In genomic region chr16:47523342-47524006, GRCh38 we compare ENCODE assay signal across 9 cellular contexts.
DNase-seq lines count a peak whose midpoint lies in the region; ATAC-seq and TF ChIP-seq lines count a peak whose summit lies in the region.
"Had no signal": no experiment of that assay in that cellular context is flagged by ENCODE, and none has a peak within 500 bp of the region (broad histone marks: within the 10 kb centered on the region; RNA-seq: fewer than 3 reads in every experiment).

No MANE protein-coding gene starts in this region.

- H3K14ac ChIP-seq in mesenchymal stem cell (ENCODE audit: low read length in 2 of 2): no peak overlapping the region

- H2AK5ac ChIP-seq in mesenchymal stem cell (ENCODE audit: low read length, severe bottlenecking): no peak overlapping the region

- H2BK12ac ChIP-seq in mesenchymal stem cell (ENCODE audit: low read length in 2 of 2): no peak overlapping the region

- peaks cover 2% of the 10 kb centered on the region for H3K9me3 Mint-ChIP-seq in activated naive CD4-positive, alpha-beta T cell treated with anti-CD3 and anti-CD28 coated beads, Interleukin-2, amount 10 ng/mL, durations not matched to agents 7 days and 5 days
- H3K9me3 Mint-ChIP-seq in activated naive CD4-positive, alpha-beta T cell treated with anti-CD3 and anti-CD28 coated beads, Interleukin-2, amount 50 U/mL, for 72 hours: peaks cover 0 to 3% of the 10 kb centered on the region in 2 donors
- peaks cover 4% of the 10 kb centered on the region for H3K9me3 Mint-ChIP-seq in activated CD4-positive, alpha-beta memory T cell treated with anti-CD3 and anti-CD28 coated beads, Interleukin-2, amount 10 ng/mL, durations not matched to agents 7 days and 5 days

- peaks cover 11% of the 10 kb centered on the region for H3K79me1 ChIP-seq in mesenchymal stem cell (replicated peaks; ENCODE audit: low read length, poor library complexity, severe bottlenecking)

- ATAC-seq in activated naive CD4-positive, alpha-beta T cell treated with anti-CD3 and anti-CD28 coated beads, Interleukin-2, amount 50 U/mL, for 72 hours: no peak
- ATAC-seq in HG02973 (IDR thresholded peaks at IDR 0.05; ENCODE audit: unreplicated experiment): peak; percentile 99

- H3K23ac ChIP-seq in mesenchymal stem cell (ENCODE audit: low read length in 2 of 2): no peak overlapping the region

- no peaks in the 10 kb centered on the region for H3K27me3 Mint-ChIP-seq in activated naive CD4-positive, alpha-beta T cell treated with anti-CD3 and anti-CD28 coated beads, Interleukin-2, amount 10 ng/mL, durations not matched to agents 7 days and 5 days
- H3K27me3 Mint-ChIP-seq in activated CD4-positive, alpha-beta memory T cell treated with anti-CD3 and anti-CD28 coated beads, Interleukin-2, amount 10 ng/mL, durations not matched to agents 7 days and 5 days: no peaks in the 10 kb centered on the region

- H3K27ac ChIP-seq in spleen: peak overlapping the region in 5 of 8 donors; percentile 35 to 49 (median 40)
- H3K27ac ChIP-seq in mesenchymal stem cell (ENCODE audit: low read length, poor library complexity, severe bottlenecking): no peak overlapping the region

- no peak overlapping the region for H2BK120ac ChIP-seq in mesenchymal stem cell (ENCODE audit: low read depth, low read length)

- no peak overlapping the region for H4K91ac ChIP-seq in mesenchymal stem cell (ENCODE audit: low read length)

- 51 to 63% (median 62%) methylated on average over 2 of the region's 2 CpGs for WGBS in spleen, 5 donors
- WGBS in mesenchymal stem cell: 88% methylated on average over 2 of the region's 2 CpGs

- H3K4me3 ChIP-seq in spleen (no peak overlapping the region), mesenchymal stem cell (ENCODE audit: insufficient read depth in 1 of 2, low read depth in 1 of 2, low read length in 2 of 2) (no peak overlapping the region)

- POLR2A ChIA-PET in activated CD4-positive, alpha-beta memory T cell treated with anti-CD3 and anti-CD28 coated beads, Interleukin-2, amount 10 ng/mL, durations not matched to agents 7 days and 5 days (lab: Charles Lee): no interaction called here

- no peak overlapping the region for H4K8ac ChIP-seq in mesenchymal stem cell (ENCODE audit: low read length)

- H3K4ac ChIP-seq in mesenchymal stem cell (ENCODE audit: low read depth in 1 of 2, low read length in 2 of 2): no peak overlapping the region

- no peak overlapping the region for H2BK5ac ChIP-seq in mesenchymal stem cell (ENCODE audit: low read depth, low read length, poor library complexity, severe bottlenecking)

- TF ChIP-seq POLR2A in spleen (IDR thresholded peaks at IDR 0.05): no peak

- H3K18ac ChIP-seq in mesenchymal stem cell (ENCODE audit: low read depth in 1 of 2, low read length in 2 of 2): no peak overlapping the region

- H2AFZ ChIP-seq in mesenchymal stem cell (ENCODE audit: low read depth, low read length): no peak overlapping the region

- CTCF ChIA-PET in activated naive CD4-positive, alpha-beta T cell treated with anti-CD3 and anti-CD28 coated beads, Interleukin-2, amount 10 ng/mL, durations not matched to agents 7 days and 5 days (lab: Charles Lee): no interaction called here
- CTCF ChIA-PET in activated CD4-positive, alpha-beta memory T cell treated with anti-CD3 and anti-CD28 coated beads, Interleukin-2, amount 10 ng/mL, durations not matched to agents 7 days and 5 days (lab: Charles Lee): no interaction called here

- no peak for TF ChIP-seq CTCF in spleen (IDR thresholded peaks at IDR 0.05 in 8 of 11, conservative IDR thresholded peaks at IDR 0.05 in 3 of 11)

- peak overlapping the region; percentile 42 for H3K27ac Mint-ChIP-seq in activated naive CD4-positive, alpha-beta T cell treated with anti-CD3 and anti-CD28 coated beads, Interleukin-2, amount 10 ng/mL, durations not matched to agents 7 days and 5 days
- H3K27ac Mint-ChIP-seq in activated naive CD4-positive, alpha-beta T cell treated with anti-CD3 and anti-CD28 coated beads, Interleukin-2, amount 50 U/mL, for 72 hours: no peak overlapping the region
- no peak overlapping the region for H3K27ac Mint-ChIP-seq in activated CD4-positive, alpha-beta memory T cell treated with anti-CD3 and anti-CD28 coated beads, Interleukin-2, amount 10 ng/mL, durations not matched to agents 7 days and 5 days

- peaks cover 14% of the 10 kb centered on the region for H3K4me1 Mint-ChIP-seq in activated naive CD4-positive, alpha-beta T cell treated with anti-CD3 and anti-CD28 coated beads, Interleukin-2, amount 10 ng/mL, durations not matched to agents 7 days and 5 days
- H3K4me1 Mint-ChIP-seq in activated CD4-positive, alpha-beta memory T cell treated with anti-CD3 and anti-CD28 coated beads, Interleukin-2, amount 10 ng/mL, durations not matched to agents 7 days and 5 days: peaks cover 10% of the 10 kb centered on the region

- intact Hi-C loops in spleen (cut with DNase I; ENCODE audit: low total_unique reads): no loop called here

- H3K9ac ChIP-seq in mesenchymal stem cell (ENCODE audit: low read length): no peak overlapping the region

- no peak overlapping the region for H3K4me3 Mint-ChIP-seq in activated naive CD4-positive, alpha-beta T cell treated with anti-CD3 and anti-CD28 coated beads, Interleukin-2, amount 10 ng/mL, durations not matched to agents 7 days and 5 days
- H3K4me3 Mint-ChIP-seq in activated CD4-positive, alpha-beta memory T cell treated with anti-CD3 and anti-CD28 coated beads, Interleukin-2, amount 10 ng/mL, durations not matched to agents 7 days and 5 days: no peak overlapping the region

- H3K9me3 ChIP-seq in spleen: no peaks in the 10 kb centered on the region
- H3K9me3 ChIP-seq in mesenchymal stem cell (ENCODE audit: control insufficient read depth, low read length): no peaks in the 10 kb centered on the region

- no peak overlapping the region for H2BK15ac ChIP-seq in mesenchymal stem cell (ENCODE audit: low read depth, poor library complexity, severe bottlenecking)

- no peaks in the 10 kb centered on the region for H3K27me3 ChIP-seq in spleen (replicated peaks in 1 of 7)
- no peaks in the 10 kb centered on the region for H3K27me3 ChIP-seq in mesenchymal stem cell (ENCODE audit: control insufficient read depth in 1 of 2, insufficient read depth in 1 of 2, low read length in 2 of 2)

- H3K4me2 ChIP-seq in mesenchymal stem cell (ENCODE audit: low read length, poor library complexity, severe bottlenecking): no peak overlapping the region

- peaks cover 4 to 23% (median 11%) of the 10 kb centered on the region in 6 donors for H3K4me1 ChIP-seq in spleen
- no peaks in the 10 kb centered on the region for H3K4me1 ChIP-seq in mesenchymal stem cell (ENCODE audit: control insufficient read depth, insufficient read depth, low read depth, low read length)

- peaks cover 0 to 35% (median 1%) of the 10 kb centered on the region in 6 donors for H3K36me3 ChIP-seq in spleen
- H3K36me3 ChIP-seq in mesenchymal stem cell (ENCODE audit: control insufficient read depth in 1 of 2, insufficient read depth in 2 of 2, low read depth in 1 of 2, low read length in 2 of 2): peaks cover 3 to 6% of the 10 kb centered on the region in 2 experiments

- DNase-seq in activated naive CD4-positive, alpha-beta T cell treated with anti-CD3 and anti-CD28 coated beads, Interleukin-2, amount 10 ng/mL, durations not matched to agents 7 days and 5 days: no peak
- no peak for DNase-seq in activated naive CD4-positive, alpha-beta T cell treated with anti-CD3 and anti-CD28 coated beads, Interleukin-2, amount 50 U/mL, for 72 hours (ENCODE audit: low spot score in 2 of 2)
- DNase-seq in SKM-1 (lab: John Stamatoyannopoulos, UW; ENCODE audit: unreplicated experiment) (peak; percentile 9), spleen (no peak), NCI-H1092 (lab: John Stamatoyannopoulos, UW) (no peak), mesenchymal stem cell (no peak)
- DNase-seq in activated CD4-positive, alpha-beta memory T cell treated with anti-CD3 and anti-CD28 coated beads, Interleukin-2, amount 10 ng/mL, durations not matched to agents 7 days and 5 days: no peak
- DNase-seq: NCI-H1105 had no signal

- H3K36me3 Mint-ChIP-seq in activated naive CD4-positive, alpha-beta T cell treated with anti-CD3 and anti-CD28 coated beads, Interleukin-2, amount 10 ng/mL, durations not matched to agents 7 days and 5 days: peaks cover 23% of the 10 kb centered on the region
- peaks cover 6 to 12% of the 10 kb centered on the region in 2 donors for H3K36me3 Mint-ChIP-seq in activated naive CD4-positive, alpha-beta T cell treated with anti-CD3 and anti-CD28 coated beads, Interleukin-2, amount 50 U/mL, for 72 hours
- peaks cover 20% of the 10 kb centered on the region for H3K36me3 Mint-ChIP-seq in activated CD4-positive, alpha-beta memory T cell treated with anti-CD3 and anti-CD28 coated beads, Interleukin-2, amount 10 ng/mL, durations not matched to agents 7 days and 5 days (ENCODE audit: low read depth)
